8 cellular contexts compared by ENCODE assay signal in the genomic region with DNA sequence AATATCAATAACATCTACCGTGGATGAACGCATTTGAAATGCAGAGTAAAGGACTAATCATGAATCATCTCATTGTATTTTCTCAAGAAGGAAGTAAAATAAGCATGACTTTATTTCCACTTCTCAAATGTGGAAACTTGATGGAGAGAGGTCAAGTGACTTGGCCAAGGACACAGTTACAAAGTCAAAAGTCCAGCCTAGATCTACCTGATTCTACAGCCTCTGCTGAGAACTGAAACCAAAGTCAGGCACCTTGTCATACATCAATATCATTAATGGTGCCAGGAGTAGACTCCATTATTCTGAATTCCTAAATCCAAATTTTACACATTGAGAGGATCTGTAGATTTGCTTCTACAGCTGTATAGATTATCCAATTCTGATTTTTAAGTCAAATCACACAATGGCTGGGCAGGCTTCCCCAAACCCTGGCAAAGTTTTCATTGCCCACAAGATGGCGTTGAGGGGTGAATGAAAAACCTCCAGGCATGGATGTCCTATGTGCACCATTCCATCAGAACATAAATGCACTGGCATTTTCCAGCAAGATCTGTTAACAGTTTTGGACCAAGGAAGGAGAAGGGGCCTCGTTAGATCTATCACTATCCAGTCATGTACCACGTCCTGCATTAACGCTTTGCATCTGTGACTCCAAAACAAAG.
DNase-seq lines count a peak whose midpoint lies in the region; ATAC-seq, FAIRE-seq and TF ChIP-seq lines count a peak whose summit lies in the region.

No MANE protein-coding gene starts in this region.

- no peak; the same call in 1 of the 2 replicates for TF ChIP-seq RAD21 in HepG2 (CRISPR knock-in tag; IDR thresholded peaks at IDR 0.05)

- no TSS peak for BruUV-seq in MCF 10A (replicated peaks; lab: Mats Ljungman, UMichigan)
- BruUV-seq in HepG2 (replicated peaks; lab: Mats Ljungman, UMichigan), result no TSS peak

- no peak for TF ChIP-seq POLR2A in HepG2 (IDR thresholded peaks at IDR 0.05; ENCODE audit: insufficient read depth in 1 of 2, low read depth in 2 of 2, low read length in 2 of 2)

- H3K27me3 Mint-ChIP-seq in MCF 10A (ENCODE audit: insufficient read depth, unreplicated experiment), result no peaks in the 10 kb centered on the region
- no peaks in the 10 kb centered on the region for H3K27me3 Mint-ChIP-seq in activated CD4-positive, alpha-beta memory T cell treated with anti-CD3 and anti-CD28 coated beads for 36 hours

- POLR2A ChIA-PET in BJ (lab: Charles Lee), result no interaction called here
- POLR2A ChIA-PET in MCF 10A (lab: Yijun Ruan, JAX), result interaction anchor here (0.7 to 1.8 kb wide), 3 partner anchors 18 to 423 kb away, joined by 3 to 5 read pairs (median 4); partner anchors contain the start of gene MAFB
- POLR2A ChIA-PET in HepG2 (lab: Yijun Ruan, JAX), result no interaction called here
- POLR2A ChIA-PET in activated CD4-positive, alpha-beta memory T cell treated with anti-CD3 and anti-CD28 coated beads for 36 hours (lab: Charles Lee), result no interaction called here

- no peaks in the 10 kb centered on the region for H3K36me3 Mint-ChIP-seq in MCF 10A (ENCODE audit: insufficient read depth, unreplicated experiment)
- no peaks in the 10 kb centered on the region for H3K36me3 Mint-ChIP-seq in activated CD4-positive, alpha-beta memory T cell treated with anti-CD3 and anti-CD28 coated beads for 36 hours

- H3K9me3 Mint-ChIP-seq in MCF 10A (ENCODE audit: unreplicated experiment), result no peaks in the 10 kb centered on the region
- no peaks in the 10 kb centered on the region for H3K9me3 Mint-ChIP-seq in activated CD4-positive, alpha-beta memory T cell treated with anti-CD3 and anti-CD28 coated beads for 36 hours

- H3K79me2 ChIP-seq in HepG2 (ENCODE audit: insufficient read depth, low read length), result no peaks in the 10 kb centered on the region

- TF ChIP-seq EP300 in HepG2 (IDR thresholded peaks at IDR 0.05; ENCODE audit: low read depth in 2 of 2, low read length in 2 of 2) (no peak), HepG2 (CRISPR knock-in tag; IDR thresholded peaks at IDR 0.05; ENCODE audit: borderline replicate concordance) (no peak)

- H3K4me3 Mint-ChIP-seq in MCF 10A (ENCODE audit: unreplicated experiment), result no peak overlapping the region
- H3K4me3 Mint-ChIP-seq in activated CD4-positive, alpha-beta memory T cell treated with anti-CD3 and anti-CD28 coated beads for 36 hours, result no peak overlapping the region

- no peaks in the 10 kb centered on the region for H3K27me3 ChIP-seq in BJ (ENCODE audit: control insufficient read depth, insufficient read depth, low read length)
- H3K27me3 ChIP-seq in HepG2 (ENCODE audit: control insufficient read depth in 1 of 2, insufficient read depth in 2 of 2, low read length in 2 of 2), result no peaks in the 10 kb centered on the region

- H2AFZ ChIP-seq in HepG2 (ENCODE audit: low read length), result no peak overlapping the region

- H3K9ac ChIP-seq in HepG2 (ENCODE audit: insufficient read depth, low read depth, low read length), result no peak overlapping the region

- intact Hi-C loops in MCF 10A (cut with micrococcal nuclease), result loop anchor here (1.0 to 10.0 kb wide), 5 partner anchors 205 to 697 kb away; no protein-coding TSS in a partner anchor
- intact Hi-C loops in HepG2 (cut with micrococcal nuclease; ENCODE audit: unreplicated experiment), result loop anchor here (1.0 to 5.0 kb wide), 2 partner anchors 424 to 681 kb away; no protein-coding TSS in a partner anchor
- intact Hi-C loops in activated CD4-positive, alpha-beta memory T cell treated with anti-CD3 and anti-CD28 coated beads for 36 hours (cut with micrococcal nuclease), result no loop called here

- no peak overlapping the region for H3K27ac ChIP-seq in HepG2 (ENCODE audit: extremely low read length, insufficient read depth, low read length)

- H3K36me3 ChIP-seq in BJ (ENCODE audit: control insufficient read depth, insufficient read depth, low read length) (no peaks in the 10 kb centered on the region), HepG2 (replicated peaks in 1 of 2; ENCODE audit: control insufficient read depth in 1 of 2, insufficient read depth in 2 of 2, low read length in 2 of 2) (no peaks in the 10 kb centered on the region)

- peak; percentile 85 for ATAC-seq in HepG2
- ATAC-seq in HG03520 (IDR thresholded peaks at IDR 0.05; ENCODE audit: unreplicated experiment), result no peak

- peak; percentile 94 for FAIRE-seq in HepG2 (lab: Jason Lieb, UNC)

- H3K9me3 ChIP-seq in HepG2 (ENCODE audit: low read length), result no peaks in the 10 kb centered on the region

- in situ Hi-C loops in HepG2 (cut with HindIII; ENCODE audit: extremely low pct_ligation_motif_present, low pct_unique_long_range_greater_than_20kb), result no loop called here

- TF ChIP-seq CTCF in BJ (IDR thresholded peaks at IDR 0.05; ENCODE audit: insufficient read depth, low read depth, low read length) (peak; percentile 57), MCF 10A (IDR thresholded peaks at IDR 0.05; ENCODE audit: unreplicated experiment) (peak; percentile 51), HepG2 (CRISPR knock-in tag; IDR thresholded peaks at IDR 0.05) (peak; percentile 56)

- no peak overlapping the region for H3K27ac Mint-ChIP-seq in MCF 10A (ENCODE audit: low read depth, unreplicated experiment)
- no peak overlapping the region for H3K27ac Mint-ChIP-seq in activated CD4-positive, alpha-beta memory T cell treated with anti-CD3 and anti-CD28 coated beads for 36 hours

- no peaks in the 10 kb centered on the region for H4K20me1 ChIP-seq in HepG2 (ENCODE audit: insufficient read depth, low read length)

- no peak for DNase-seq in BJ (ENCODE audit: low read depth)
- peak; percentile 16 to 19 for DNase-seq in Kasumi-1 (lab: John Stamatoyannopoulos, UW)
- DNase-seq in MCF 10A (ENCODE audit: unreplicated experiment), result peak; percentile 75
- peak; percentile 35 for DNase-seq in HepG2 (ENCODE audit: low spot score)
- no peak for DNase-seq in activated CD4-positive, alpha-beta memory T cell treated with anti-CD3 and anti-CD28 coated beads for 36 hours
- no peak for DNase-seq in SHP77 (lab: John Stamatoyannopoulos, UW)
- no peak for DNase-seq in activated CD4-positive, alpha-beta T cell treated with anti-CD3 and anti-CD28 coated beads, Interleukin-2, amount 50 U/mL, for 4 hours

- H3K4me2 ChIP-seq in HepG2 (ENCODE audit: low read depth, low read length), result no peak overlapping the region

- no peaks in the 10 kb centered on the region for H3K4me1 ChIP-seq in HepG2 (ENCODE audit: insufficient read depth, low read length)

- H3K4me3 ChIP-seq in BJ (ENCODE audit: low read depth, low read length) (no peak overlapping the region), HepG2 (replicated peaks in 1 of 3; ENCODE audit: insufficient read depth in 1 of 3, low read depth in 2 of 3, low read length in 3 of 3) (no peak overlapping the region)

- H3K4me1 Mint-ChIP-seq in MCF 10A (ENCODE audit: insufficient read depth, unreplicated experiment), result peaks cover 4% of the 10 kb centered on the region
- no peaks in the 10 kb centered on the region for H3K4me1 Mint-ChIP-seq in activated CD4-positive, alpha-beta memory T cell treated with anti-CD3 and anti-CD28 coated beads for 36 hours (ENCODE audit: low read depth)

- CTCF ChIA-PET in BJ (lab: Yijun Ruan, JAX), result interaction anchor here (1.5 to 2.7 kb wide), 2 partner anchors 20 to 424 kb away, joined by 4 to 11 read pairs; partner anchors contain the start of gene MAFB
- CTCF ChIA-PET in MCF 10A (lab: Yijun Ruan, JAX), result interaction anchor here (0.7 to 8.1 kb wide), 15 partner anchors 11 to 424 kb away, joined by 3 to 83 read pairs (median 3); partner anchors contain the start of gene MAFB
- CTCF ChIA-PET in HepG2 (lab: Yijun Ruan, JAX; ENCODE audit: low intra/inter-chr PET ratio, low total read pairs), result interaction anchor here (0.8 to 3.4 kb wide), 2 partner anchors 424 to 697 kb away, joined by 4 to 22 read pairs; partner anchors contain the start of gene MAFB
- CTCF ChIA-PET in activated CD4-positive, alpha-beta memory T cell treated with anti-CD3 and anti-CD28 coated beads for 36 hours (lab: Charles Lee), result no interaction called here

- 22% methylated on average over 6 of the region's 6 CpGs for WGBS in HepG2 (ENCODE audit: low lambda C conversion rate)

TF ChIP-seq in HepG2, 621 proteins besides CTCF, POLR2A, EP300 and RAD21:
- TF ChIP-seq CSRNP2 (CRISPR knock-in tag; conservative IDR thresholded peaks at IDR 0.05; ENCODE audit: low read depth), result no peak
- peak; percentile 24 for TF ChIP-seq XRCC5 (optimal IDR thresholded peaks at IDR 0.05; ENCODE audit: low read length)
- TF ChIP-seq STAG1 (CRISPR knock-in tag; IDR thresholded peaks at IDR 0.05), result peak; percentile 63
- no peak for TF ChIP-seq ZNF737 (CRISPR knock-in tag; IDR thresholded peaks at IDR 0.05; ENCODE audit: borderline replicate concordance)
- TF ChIP-seq, protein P1, sequence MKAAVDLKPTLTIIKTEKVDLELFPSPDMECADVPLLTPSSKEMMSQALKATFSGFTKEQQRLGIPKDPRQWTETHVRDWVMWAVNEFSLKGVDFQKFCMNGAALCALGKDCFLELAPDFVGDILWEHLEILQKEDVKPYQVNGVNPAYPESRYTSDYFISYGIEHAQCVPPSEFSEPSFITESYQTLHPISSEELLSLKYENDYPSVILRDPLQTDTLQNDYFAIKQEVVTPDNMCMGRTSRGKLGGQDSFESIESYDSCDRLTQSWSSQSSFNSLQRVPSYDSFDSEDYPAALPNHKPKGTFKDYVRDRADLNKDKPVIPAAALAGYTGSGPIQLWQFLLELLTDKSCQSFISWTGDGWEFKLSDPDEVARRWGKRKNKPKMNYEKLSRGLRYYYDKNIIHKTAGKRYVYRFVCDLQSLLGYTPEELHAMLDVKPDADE (CRISPR knock-in tag; IDR thresholded peaks at IDR 0.05), result no peak
- TF ChIP-seq SIX1 (CRISPR knock-in tag; IDR thresholded peaks at IDR 0.05; ENCODE audit: borderline replicate concordance), result no peak

Comparison
In these comparisons a context has a peak if more than half of its experiments do, and no peak if none do; other contexts are left out.
1. DNase-seq: peak in Kasumi-1 (2 of 2), MCF 10A (single experiment) and HepG2 (single experiment); none in BJ (single experiment), activated CD4-positive, alpha-beta memory T cell treated with anti-CD3 and anti-CD28 coated beads for 36 hours (single experiment), SHP77 (0 of 2) and activated CD4-positive, alpha-beta T cell treated with anti-CD3 and anti-CD28 coated beads, Interleukin-2, amount 50 U/mL, for 4 hours (0 of 2).
2. Peak in every context shown above with its lines, with median percentiles within 50 percentile points of each other: CTCF ChIP-seq.